ENCODE assay signal across 17 cellular contexts in genomic region chr10:78465456-78465855, GRCh38.
DNase-seq lines count a peak whose midpoint lies in the region; ATAC-seq and TF ChIP-seq lines count a peak whose summit lies in the region.
"Had no signal": no experiment of that assay in that cellular context is flagged by ENCODE, and none has a peak within 500 bp of the region (broad histone marks: within the 10 kb centered on the region; RNA-seq: fewer than 3 reads in every experiment).

No MANE protein-coding gene starts in this region.

- peaks cover 8% of the 10 kb centered on the region for H3K36me3 Mint-ChIP-seq in GM23338 (ENCODE audit: low read depth)

- peaks cover 21% of the 10 kb centered on the region; the same call in 2 of the 3 replicates for H3K9me3 Mint-ChIP-seq in GM23338

- H3K9me2 ChIP-seq in GM23338 (ENCODE audit: insufficient read depth) = no peaks in the 10 kb centered on the region

- no peaks in the 10 kb centered on the region for H3K79me2 ChIP-seq in GM23338 (replicated peaks; ENCODE audit: insufficient read depth)

- no peaks in the 10 kb centered on the region for H3K36me3 ChIP-seq in GM23338 (ENCODE audit: insufficient read depth)
- H3K36me3 ChIP-seq: Peyer's patch had no signal

- peaks cover 14% of the 10 kb centered on the region for H3K4me1 Mint-ChIP-seq in GM23338

- no peak overlapping the region for H3K4me2 ChIP-seq in GM23338

- H3K27ac Mint-ChIP-seq in GM23338 = no peak overlapping the region

- H3K27me3 Mint-ChIP-seq in GM23338 (ENCODE audit: insufficient read depth, low read depth, poor library complexity) = peaks cover 7% of the 10 kb centered on the region

- no peak for TF ChIP-seq CTCF in GM23338 (conservative IDR thresholded peaks at IDR 0.05; ENCODE audit: low read depth in 2 of 2)

- H3K4me1 ChIP-seq in GM23338 (ENCODE audit: insufficient read depth) = 0 out of 2 replicates have a peak, but pooled peaks cover 3% of the 10 kb centered on the region
- H3K4me1 ChIP-seq: Peyer's patch had no signal

- intact Hi-C loops in sciatic nerve (cut with DNase I) = no loop called here

- no peak overlapping the region for H3K27ac ChIP-seq in GM23338 (ENCODE audit: low read depth)
- H3K27ac ChIP-seq: GM23248, Peyer's patch had no signal

- H3K27me3 ChIP-seq in GM23338 (ENCODE audit: insufficient read depth) = no peaks in the 10 kb centered on the region
- H3K27me3 ChIP-seq: Peyer's patch had no signal

- no peak overlapping the region; the same call in 1 of the 2 replicates for H2AFZ ChIP-seq in GM23338
- H2AFZ ChIP-seq: GM23248 had no signal

- ATAC-seq in GM23338 (peak; percentile 81), sciatic nerve (no peak), GM21381 (IDR thresholded peaks at IDR 0.05; ENCODE audit: unreplicated experiment) (no peak)
- ATAC-seq in activated CD4-positive, CD25-positive, alpha-beta regulatory T cell treated with anti-CD3 and anti-CD28 coated beads, Interleukin-2, amount 50 U/mL, for 24 hours = no peak
- ATAC-seq: GM12878 had no signal

- H3F3A ChIP-seq in GM23338 (replicated peaks; ENCODE audit: low read depth) = no peaks in the 10 kb centered on the region

- no peaks in the 10 kb centered on the region for H4K20me1 ChIP-seq in GM23338 (replicated peaks; ENCODE audit: insufficient read depth)

- DNase-seq in GM23338 (ENCODE audit: low spot score) = no peak
- DNase-seq in SK-N-DZ (ENCODE audit: low spot score) = peak; percentile 84
- peak; percentile 33 for DNase-seq in mesenteric fat pad (ENCODE audit: low spot score)
- DNase-seq in sciatic nerve (ENCODE audit: low spot score) = peak; percentile 33
- DNase-seq in 8988T = no peak
- DNase-seq in SW480 (ENCODE audit: low spot score) = no peak
- DNase-seq: AML-193, DMS79, GM23248, KBM-7, NCI-H146, NCI-H446 treated with DMSO at 0.1 percent for 48 hours, SHP77 had no signal

- H3K4me3 Mint-ChIP-seq in GM23338 = no peak overlapping the region

- no peak overlapping the region for H3K4me3 ChIP-seq in GM23338
- H3K4me3 ChIP-seq: GM12878, GM23248, Peyer's patch had no signal

TF ChIP-seq in GM23338, 12 proteins besides CTCF, POLR2A, EP300 and RAD21:
- TF ChIP-seq EZH2phosphoT487 (IDR thresholded peaks at IDR 0.05; ENCODE audit: unreplicated experiment) = no peak
- no peak for TF ChIP-seq CREB1 (CRISPR knock-in tag; IDR thresholded peaks at IDR 0.05; ENCODE audit: low read depth)
- TF ChIP-seq ZNF462 (CRISPR knock-in tag; IDR thresholded peaks at IDR 0.05) = no peak
- TF ChIP-seq ZNF114 (CRISPR knock-in tag; IDR thresholded peaks at IDR 0.05) = no peak
- no peak for TF ChIP-seq REST (IDR thresholded peaks at IDR 0.05; ENCODE audit: unreplicated experiment)
- TF ChIP-seq JUNB (IDR thresholded peaks at IDR 0.05; ENCODE audit: unreplicated experiment) = no peak
- TF ChIP-seq NANOG (IDR thresholded peaks at IDR 0.05; ENCODE audit: borderline replicate concordance) = no peak
- TF ChIP-seq EZH2 (IDR thresholded peaks at IDR 0.05; ENCODE audit: low read depth, unreplicated experiment) = no peak
- no peak for TF ChIP-seq STAT1 (IDR thresholded peaks at IDR 0.05; ENCODE audit: unreplicated experiment)

Comparison
In these comparisons a context has a peak if more than half of its experiments do, and no peak if none do; other contexts are left out.
1. DNase-seq: peak in SK-N-DZ (single experiment), mesenteric fat pad (single experiment) and sciatic nerve (single experiment); none in GM23338 (single experiment), 8988T (single experiment) and SW480 (single experiment).